11 cellular contexts compared by ENCODE assay signal in the genomic region with DNA sequence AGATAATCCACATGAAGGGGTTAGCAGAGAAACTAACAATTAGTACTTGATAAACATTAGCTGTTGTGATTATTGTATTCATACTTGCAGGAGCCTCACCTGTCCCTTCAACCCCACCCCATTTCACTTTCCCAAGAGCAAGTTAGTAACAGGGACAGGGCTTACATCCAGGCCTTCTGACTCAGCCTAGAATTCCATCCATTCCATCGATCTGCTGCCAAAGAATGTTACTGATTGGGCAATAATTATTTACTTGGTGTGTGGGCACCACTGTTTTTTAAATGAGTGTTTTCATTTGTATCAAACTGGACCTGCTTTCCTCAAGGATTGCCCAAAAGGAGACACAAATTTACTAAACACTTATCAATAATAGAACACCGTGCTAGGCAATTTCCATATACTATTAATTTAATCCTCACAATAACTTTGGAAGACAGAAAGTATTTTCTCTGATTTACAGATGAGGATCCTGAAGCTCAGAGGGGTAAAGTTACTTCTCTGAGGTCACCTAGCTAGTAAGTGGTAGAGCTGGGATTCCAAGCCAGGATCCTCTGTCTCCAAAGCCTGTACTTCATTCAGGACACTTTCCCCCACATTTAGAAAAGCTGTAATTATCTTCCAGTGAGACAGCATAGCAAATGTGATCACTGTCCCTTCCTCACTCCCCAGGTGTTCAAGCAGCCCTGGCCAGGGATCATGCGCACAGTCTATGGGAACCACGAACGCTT. TPM values are rescaled to one million over a fixed set of nuclear protein-coding genes. Genes with fewer than 3 reads are reported as not detected.
DNase-seq lines count a peak whose midpoint lies in the region; ATAC-seq, FAIRE-seq and TF ChIP-seq lines count a peak whose summit lies in the region.
"Had no signal": no experiment of that assay in that cellular context is flagged by ENCODE, and none has a peak within 500 bp of the region (broad histone marks: within the 10 kb centered on the region; RNA-seq: fewer than 3 reads in every experiment).

No MANE protein-coding gene starts in this region.

- peak overlapping the region; percentile 82 for H3K14ac ChIP-seq in IMR-90 (replicated peaks; ENCODE audit: low read depth, low read length)

- H4K5ac ChIP-seq in IMR-90 (ENCODE audit: low read depth, low read length), result peak overlapping the region; percentile 71; the same call in 1 of the 2 replicates

- H2BK15ac ChIP-seq in IMR-90 (ENCODE audit: low read depth, low read length), result peak overlapping the region; percentile 95

- WGBS in IMR-90 (ENCODE audit: extremely low coverage in 2 of 2, insufficient read length in 1 of 2), 2 experiments, result no CpG with 5 or more reads among the region's 5 CpGs

- peak overlapping the region; percentile 91 for H2AK5ac ChIP-seq in IMR-90 (ENCODE audit: low read depth, low read length)

- TF ChIP-seq POLR2A in IMR-90 (IDR thresholded peaks at IDR 0.05; ENCODE audit: low read depth, low read length), result no peak

- no peak for TF ChIP-seq RAD21 in IMR-90 (IDR thresholded peaks at IDR 0.05; ENCODE audit: low read length)

- BruUV-seq in IMR-90 (replicated peaks; lab: Mats Ljungman, UMichigan), result no TSS peak

- POLR2A ChIA-PET in IMR-90 (lab: Charles Lee; ENCODE audit: unreplicated experiment), result interaction anchor here (0.6 kb wide), 1 partner anchor 51 kb away, joined by 11 read pairs; no protein-coding TSS in a partner anchor
- POLR2A ChIA-PET in activated CD4-positive, alpha-beta memory T cell treated with anti-CD3 and anti-CD28 coated beads for 36 hours (lab: Charles Lee), result no interaction called here
- POLR2A ChIA-PET in activated CD8-positive, alpha-beta T cell treated with anti-CD3 and anti-CD28 coated beads for 36 hours (lab: Charles Lee), result interaction anchor here (1.3 to 1.5 kb wide), 2 partner anchors 11 to 76 kb away, joined by 3 to 4 read pairs; no protein-coding TSS in a partner anchor

- no peak for FAIRE-seq in urothelium cell line (lab: Jason Lieb, UNC)

- H3K4me3 Mint-ChIP-seq in activated CD4-positive, alpha-beta memory T cell treated with anti-CD3 and anti-CD28 coated beads for 36 hours, result no peak overlapping the region
- no peak overlapping the region for H3K4me3 Mint-ChIP-seq in activated CD8-positive, alpha-beta T cell treated with anti-CD3 and anti-CD28 coated beads for 36 hours
- H3K4me3 Mint-ChIP-seq: stimulated activated effector memory CD8-positive, alpha-beta T cell treated with anti-CD3 and anti-CD28 coated beads, Interleukin-12 subunit alpha, Interleukin-12 subunit beta, amount 100 ng/mL, for 72 hours had no signal

- H3K4me1 ChIP-seq in IMR-90 (ENCODE audit: control insufficient read depth, insufficient read depth, low read length), result peaks cover 10% of the 10 kb centered on the region
- peaks cover 0 to 20% of the 10 kb centered on the region in 2 donors for H3K4me1 ChIP-seq in left lung

- peak; percentile 83 for DNase-seq in IMR-90
- DNase-seq in cardiac fibroblast (ENCODE audit: low read depth in 2 of 2), result peak; percentile 86 to 90
- no peak for DNase-seq in left lung
- peak; percentile 65 for DNase-seq in urothelium cell line (ENCODE audit: low spot score)
- DNase-seq in activated CD4-positive, alpha-beta memory T cell treated with anti-CD3 and anti-CD28 coated beads for 36 hours, result no peak
- no peak for DNase-seq in activated CD8-positive, alpha-beta T cell treated with anti-CD3 and anti-CD28 coated beads for 36 hours
- DNase-seq in NK-92 (lab: John Stamatoyannopoulos, UW; ENCODE audit: unreplicated experiment), result no peak
- DNase-seq: NCI-H526 had no signal

- no peak overlapping the region for H2AK9ac ChIP-seq in IMR-90 (replicated peaks; ENCODE audit: low read depth, low read length, poor library complexity)

- H3K27ac ChIP-seq in IMR-90 (ENCODE audit: insufficient read depth, low read length) (peak overlapping the region; percentile 91; the same call in 1 of the 2 replicates), left lung (peak overlapping the region; percentile 45)

- intact Hi-C loops in IMR-90 (cut with micrococcal nuclease) (no loop called here), left lung (cut with DNase I) (no loop called here)
- intact Hi-C loops in activated CD4-positive, alpha-beta memory T cell treated with anti-CD3 and anti-CD28 coated beads for 36 hours (cut with micrococcal nuclease), result no loop called here
- intact Hi-C loops in activated CD8-positive, alpha-beta T cell treated with anti-CD3 and anti-CD28 coated beads for 36 hours (cut with micrococcal nuclease), result no loop called here

- H2BK120ac ChIP-seq in IMR-90 (ENCODE audit: low read depth, low read length), result peak overlapping the region; percentile 77

- H3K36me3 ChIP-seq in IMR-90 (ENCODE audit: control insufficient read depth, insufficient read depth, low read length) (peaks cover 42% of the 10 kb centered on the region), left lung (peaks cover 0 to 97% of the 10 kb centered on the region in 2 donors)

- H3K4me1 Mint-ChIP-seq in activated CD4-positive, alpha-beta memory T cell treated with anti-CD3 and anti-CD28 coated beads for 36 hours (ENCODE audit: low read depth), result peaks cover 35% of the 10 kb centered on the region
- peaks cover 17% of the 10 kb centered on the region for H3K4me1 Mint-ChIP-seq in activated CD8-positive, alpha-beta T cell treated with anti-CD3 and anti-CD28 coated beads for 36 hours (ENCODE audit: low read depth)

- in situ Hi-C loops in IMR-90 (cut with MboI; ENCODE audit: low sequenced_read_pairs), result no loop called here

- H3K9me1 ChIP-seq in IMR-90 (ENCODE audit: insufficient read depth, low read length), result peaks cover 30% of the 10 kb centered on the region

- H2BK20ac ChIP-seq in IMR-90 (ENCODE audit: low read depth, low read length), result peak overlapping the region; percentile 85

- H3K79me1 ChIP-seq in IMR-90 (ENCODE audit: low read depth in 1 of 2, low read length in 2 of 2), result peaks cover 0 to 19% of the 10 kb centered on the region in 2 experiments; a peak in 2 of 4 replicates

- CTCF ChIA-PET in IMR-90 (lab: Yijun Ruan, JAX), result interaction anchor here (0.5 kb wide), 1 partner anchor 29 kb away, joined by 3 read pairs; no protein-coding TSS in a partner anchor
- CTCF ChIA-PET in activated CD4-positive, alpha-beta memory T cell treated with anti-CD3 and anti-CD28 coated beads for 36 hours (lab: Charles Lee), result interaction anchor here (0.9 to 1.1 kb wide), 2 partner anchors 48 to 50 kb away, joined by 3 read pairs; no protein-coding TSS in a partner anchor
- CTCF ChIA-PET in activated CD8-positive, alpha-beta T cell treated with anti-CD3 and anti-CD28 coated beads for 36 hours (lab: Charles Lee), result no interaction called here

- H3K56ac ChIP-seq in IMR-90 (ENCODE audit: extremely low read depth, insufficient read depth, low read length), result peak overlapping the region; percentile 62; the same call in 1 of the 2 replicates

- no peak overlapping the region for H3K27ac Mint-ChIP-seq in activated CD4-positive, alpha-beta memory T cell treated with anti-CD3 and anti-CD28 coated beads for 36 hours
- no peak overlapping the region for H3K27ac Mint-ChIP-seq in activated CD8-positive, alpha-beta T cell treated with anti-CD3 and anti-CD28 coated beads for 36 hours
- H3K27ac Mint-ChIP-seq: stimulated activated effector memory CD8-positive, alpha-beta T cell treated with anti-CD3 and anti-CD28 coated beads, Interleukin-12 subunit alpha, Interleukin-12 subunit beta, amount 100 ng/mL, for 72 hours had no signal

- H3K4me3 ChIP-seq in IMR-90 (ENCODE audit: insufficient read depth, low read depth, low read length) (no peak overlapping the region), cardiac fibroblast (replicated peaks in 1 of 2; ENCODE audit: low read depth in 2 of 2, low read length in 2 of 2) (no peak overlapping the region), left lung (no peak overlapping the region)

- peak overlapping the region; percentile 79; the same call in 1 of the 2 replicates for H3K18ac ChIP-seq in IMR-90 (ENCODE audit: low read depth, low read length)

- peak overlapping the region; percentile 73 for H3K4ac ChIP-seq in IMR-90 (ENCODE audit: low read depth, low read length)

- peak overlapping the region; percentile 32 to 77; a peak in 2 of 4 replicates for H4K8ac ChIP-seq in IMR-90 (ENCODE audit: low read depth in 2 of 2, low read length in 2 of 2)

- peak; percentile 86 for ATAC-seq in IMR-90 (ENCODE audit: low read depth)
- ATAC-seq in left lung, result peak; percentile 88
- no peak for ATAC-seq in HG02642 (IDR thresholded peaks at IDR 0.05; ENCODE audit: poor library complexity, unreplicated experiment)
- no peak for ATAC-seq in activated CD8-positive, alpha-beta T cell treated with anti-CD3 and anti-CD28 coated beads for 36 hours
- ATAC-seq: activated CD4-positive, CD25-positive, alpha-beta regulatory T cell treated with anti-CD3 and anti-CD28 coated beads, Interleukin-2, amount 50 U/mL, for 24 hours; stimulated activated effector memory CD8-positive, alpha-beta T cell treated with anti-CD3 and anti-CD28 coated beads, Interleukin-12 subunit alpha, Interleukin-12 subunit beta, amount 100 ng/mL, for 72 hours had no signal

- peak overlapping the region; percentile 9 for H2AFZ ChIP-seq in IMR-90 (replicated peaks; ENCODE audit: low read length, poor library complexity)

- no peaks in the 10 kb centered on the region for H4K20me1 ChIP-seq in IMR-90 (ENCODE audit: insufficient read depth, low read length)

- H3K4me2 ChIP-seq in IMR-90 (ENCODE audit: low read depth, low read length), result peak overlapping the region; percentile 18; the same call in 1 of the 2 replicates

- H3K23ac ChIP-seq in IMR-90 (ENCODE audit: low read depth, low read length), result peak overlapping the region; percentile 53; the same call in 1 of the 2 replicates

- H3K9me3 ChIP-seq in IMR-90 (ENCODE audit: control insufficient read depth, insufficient read depth, low read length), result no peaks in the 10 kb centered on the region
- H3K9me3 ChIP-seq in left lung, result no peaks in the 10 kb centered on the region

- no peaks in the 10 kb centered on the region for H3K9me3 Mint-ChIP-seq in activated CD4-positive, alpha-beta memory T cell treated with anti-CD3 and anti-CD28 coated beads for 36 hours
- H3K9me3 Mint-ChIP-seq in activated CD8-positive, alpha-beta T cell treated with anti-CD3 and anti-CD28 coated beads for 36 hours, result no peaks in the 10 kb centered on the region
- H3K9me3 Mint-ChIP-seq: stimulated activated effector memory CD8-positive, alpha-beta T cell treated with anti-CD3 and anti-CD28 coated beads, Interleukin-12 subunit alpha, Interleukin-12 subunit beta, amount 100 ng/mL, for 72 hours had no signal

- TF ChIP-seq CTCF in IMR-90 (conservative IDR thresholded peaks at IDR 0.05; ENCODE audit: low read depth, low read length) (no peak), cardiac fibroblast (IDR thresholded peaks at IDR 0.05; ENCODE audit: low read depth, low read length) (no peak), left lung (IDR thresholded peaks at IDR 0.05) (no peak)
- TF ChIP-seq CTCF in activated CD8-positive, alpha-beta T cell treated with anti-CD3 and anti-CD28 coated beads for 36 hours (IDR thresholded peaks at IDR 0.05), result no peak

- peaks cover 16% of the 10 kb centered on the region for H3K36me3 Mint-ChIP-seq in activated CD4-positive, alpha-beta memory T cell treated with anti-CD3 and anti-CD28 coated beads for 36 hours
- H3K36me3 Mint-ChIP-seq in activated CD8-positive, alpha-beta T cell treated with anti-CD3 and anti-CD28 coated beads for 36 hours (ENCODE audit: low read depth), result peaks cover 4% of the 10 kb centered on the region

- H3K9ac ChIP-seq in IMR-90 (ENCODE audit: low read depth, low read length), result no peak overlapping the region

- H3K27me3 ChIP-seq in IMR-90 (ENCODE audit: control insufficient read depth, insufficient read depth, low read length) (no peaks in the 10 kb centered on the region), left lung (no peaks in the 10 kb centered on the region)

- no peaks in the 10 kb centered on the region for H3K27me3 Mint-ChIP-seq in activated CD4-positive, alpha-beta memory T cell treated with anti-CD3 and anti-CD28 coated beads for 36 hours
- H3K27me3 Mint-ChIP-seq in activated CD8-positive, alpha-beta T cell treated with anti-CD3 and anti-CD28 coated beads for 36 hours, result no peaks in the 10 kb centered on the region

- H2BK5ac ChIP-seq in IMR-90 (ENCODE audit: low read depth, low read length, poor library complexity, severe bottlenecking), result peak overlapping the region; percentile 83

- H4K91ac ChIP-seq in IMR-90 (ENCODE audit: insufficient read depth, low read depth, low read length), result peak overlapping the region; percentile 75

- dilution Hi-C loops in IMR-90 (cut with HindIII; ENCODE audit: low sequenced_read_pairs, unreplicated experiment), result no loop called here

RNA-seq across cellular contexts. Expression of a gene that starts 32.8 kb away (rescaled TPM):
- 70.5 and 90.0 TPM in 2 replicates for total RNA-seq in IMR-90 (2012; rRNA removed)
- 70.3 and 73.7 TPM in 2 replicates for polyA plus RNA-seq in IMR-90 (2012; rRNA removed)
- 64.9 and 72.0 TPM in 2 replicates for polyA plus RNA-seq in IMR-90 (2012; cell fraction: cytosol; rRNA removed)
- 217 and 248 TPM in 2 replicates for polyA plus RNA-seq in IMR-90 (2012; cell fraction: nucleus; rRNA removed; ENCODE audit: low replicate concordance)
- total RNA-seq in left lung, result 10 to 100 TPM; 41.6 to 49.4 TPM
- 10 to 100 TPM; 67.7 to 72.2 TPM for total RNA-seq in activated CD4-positive, alpha-beta memory T cell treated with anti-CD3 and anti-CD28 coated beads for 36 hours
- 10 to 100 TPM; 50.9 to 52.7 TPM for total RNA-seq in activated CD8-positive, alpha-beta T cell treated with anti-CD3 and anti-CD28 coated beads for 36 hours

RNA-seq across cellular contexts. Expression of a gene that starts 32.9 kb away (rescaled TPM):
- total RNA-seq in IMR-90 (2012; rRNA removed) (not detected in 2 replicates), left lung (under 1 TPM; 0.34 to 0.41 TPM)
- polyA plus RNA-seq in IMR-90 (2012; rRNA removed), result 0.09 and 0.10 TPM in 2 replicates
- polyA plus RNA-seq in IMR-90 (2012; cell fraction: cytosol; rRNA removed), result 0.02 and 0.18 TPM in 2 replicates
- polyA plus RNA-seq in IMR-90 (2012; cell fraction: nucleus; rRNA removed; ENCODE audit: low replicate concordance), result 0.53 and 1.1 TPM in 2 replicates
- under 1 TPM; 0.50 to 0.61 TPM for total RNA-seq in activated CD4-positive, alpha-beta memory T cell treated with anti-CD3 and anti-CD28 coated beads for 36 hours
- under 1 TPM; 0.22 to 0.38 TPM for total RNA-seq in activated CD8-positive, alpha-beta T cell treated with anti-CD3 and anti-CD28 coated beads for 36 hours

RNA-seq across cellular contexts. Expression of a gene that starts 46.4 kb away (rescaled TPM):
- total RNA-seq in IMR-90 (2012; rRNA removed) (38.9 and 46.4 TPM in 2 replicates), left lung (100 to 1,000 TPM; 108 to 152 TPM)
- polyA plus RNA-seq in IMR-90 (2012; rRNA removed), result 26.9 and 27.1 TPM in 2 replicates
- 20.5 and 21.4 TPM in 2 replicates for polyA plus RNA-seq in IMR-90 (2012; cell fraction: cytosol; rRNA removed)
- polyA plus RNA-seq in IMR-90 (2012; cell fraction: nucleus; rRNA removed; ENCODE audit: low replicate concordance), result 67.9 and 79.4 TPM in 2 replicates
- 10 to 100 TPM; 45.6 to 47.7 TPM for total RNA-seq in activated CD4-positive, alpha-beta memory T cell treated with anti-CD3 and anti-CD28 coated beads for 36 hours
- 10 to 100 TPM; 14.2 to 14.3 TPM for total RNA-seq in activated CD8-positive, alpha-beta T cell treated with anti-CD3 and anti-CD28 coated beads for 36 hours

RNA-seq across cellular contexts. Expression of a gene that starts 50.2 kb away (rescaled TPM):
- total RNA-seq in IMR-90 (2012; rRNA removed) (3.3 and 3.4 TPM in 2 replicates), left lung (10 to 100 TPM; 16.8 to 21.1 TPM)
- 25.9 and 32.8 TPM in 2 replicates for polyA plus RNA-seq in IMR-90 (2012; rRNA removed)
- 13.0 and 25.4 TPM in 2 replicates for polyA plus RNA-seq in IMR-90 (2012; cell fraction: cytosol; rRNA removed)
- polyA plus RNA-seq in IMR-90 (2012; cell fraction: nucleus; rRNA removed; ENCODE audit: low replicate concordance), result 110 and 233 TPM in 2 replicates
- total RNA-seq in activated CD4-positive, alpha-beta memory T cell treated with anti-CD3 and anti-CD28 coated beads for 36 hours, result 10 to 100 TPM; 12.3 to 14.2 TPM
- total RNA-seq in activated CD8-positive, alpha-beta T cell treated with anti-CD3 and anti-CD28 coated beads for 36 hours, result 10 to 100 TPM; 13.2 to 14.2 TPM

Comparison
In these comparisons a context has a peak if more than half of its experiments do, and no peak if none do; other contexts are left out.
1. ATAC-seq: peak in IMR-90 (single experiment) and left lung (single experiment); none in HG02642 (single experiment) and activated CD8-positive, alpha-beta T cell treated with anti-CD3 and anti-CD28 coated beads for 36 hours (single experiment).
2. DNase-seq: peak in IMR-90 (single experiment), cardiac fibroblast (2 of 2) and urothelium cell line (single experiment); none in left lung (0 of 2), activated CD4-positive, alpha-beta memory T cell treated with anti-CD3 and anti-CD28 coated beads for 36 hours (single experiment), activated CD8-positive, alpha-beta T cell treated with anti-CD3 and anti-CD28 coated beads for 36 hours (single experiment) and NK-92 (single experiment).